ENCODE assay signal across 32 cellular contexts in the genomic region with DNA sequence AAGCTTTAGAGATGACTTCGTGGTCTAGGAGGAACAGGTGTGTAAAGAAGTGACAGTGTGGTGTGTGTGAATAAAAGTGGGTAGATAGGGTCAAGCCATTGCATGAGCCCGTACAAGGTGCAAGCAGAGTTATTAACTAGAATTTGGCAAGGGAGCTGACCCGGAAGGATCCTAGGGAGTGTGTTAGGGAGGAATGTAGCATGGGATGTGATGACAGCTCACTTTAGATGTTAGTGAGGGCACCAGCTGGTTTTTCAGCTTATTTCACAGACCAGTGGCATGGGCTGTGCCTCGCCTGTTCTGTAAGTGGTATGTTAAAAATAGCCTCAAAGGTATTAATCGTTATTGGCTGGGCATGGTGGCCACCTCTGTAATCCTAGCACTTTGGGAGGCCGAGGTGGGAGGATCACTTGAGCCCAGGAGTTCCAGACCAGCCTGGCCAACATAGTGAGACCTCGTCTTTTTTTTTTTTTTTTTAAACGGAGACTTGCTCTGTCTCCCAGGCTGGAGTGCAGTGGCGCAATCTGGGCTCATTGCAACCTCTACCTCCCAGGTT. TPM values are rescaled to one million over a fixed set of nuclear protein-coding genes. Genes with fewer than 3 reads are reported as not detected.
A peak's percentile ranks its signal among the peaks of the same experiment; 100 is the strongest.
DNase-seq lines count a peak whose midpoint lies in the region; ATAC-seq, FAIRE-seq and TF ChIP-seq lines count a peak whose summit lies in the region.
"Had no signal": no experiment of that assay in that cellular context is flagged by ENCODE, and none has a peak within 500 bp of the region (broad histone marks: within the 10 kb centered on the region; RNA-seq: fewer than 3 reads in every experiment).

No MANE protein-coding gene starts in this region.

- TF ChIP-seq EP300 in A549 (IDR thresholded peaks at IDR 0.05), result no peak

- TF ChIP-seq CTCF in A549 (IDR thresholded peaks at IDR 0.05) (no peak), RWPE2 (IDR thresholded peaks at IDR 0.05; ENCODE audit: poor library complexity, severe bottlenecking) (no peak)

- peaks cover 7% of the 10 kb centered on the region for H3K36me3 ChIP-seq in RWPE2 (ENCODE audit: low read depth)
- H3K36me3 ChIP-seq: vagina had no signal

- FAIRE-seq in A549 (lab: Jason Lieb, UNC), result no peak
- FAIRE-seq: astrocyte, endothelial cell of umbilical vein, islet of Langerhans had no signal

- CTCF ChIA-PET in A549 (lab: Yijun Ruan, JAX), result interaction anchor here (0.7 to 1.6 kb wide), 5 partner anchors 18 to 181 kb away, joined by 3 to 9 read pairs (median 3); no protein-coding TSS in a partner anchor

- POLR2A ChIA-PET in A549 (lab: Yijun Ruan, JAX), result interaction anchor here (0.5 to 1.0 kb wide), 2 partner anchors 9 to 40 kb away, joined by 3 read pairs; a partner anchor contains a TSS

- H3K4me1 ChIP-seq in A549 (peaks cover 23% of the 10 kb centered on the region), RWPE2 (ENCODE audit: insufficient read depth, poor library complexity, severe bottlenecking) (no peaks in the 10 kb centered on the region)

- WGBS in A549 (ENCODE audit: missing lambda C conversion rate), result 65% methylated on average over 9 of the region's 9 CpGs

- no peak for TF ChIP-seq RAD21 in A549 (conservative IDR thresholded peaks at IDR 0.05 in 1 of 2, IDR thresholded peaks at IDR 0.05 in 1 of 2)

- DNase-seq in DMS 273 (lab: John Stamatoyannopoulos, UW; ENCODE audit: unreplicated experiment) (peak; percentile 48), DMS 273 treated with DMSO at 0.1 percent for 48 hours (lab: John Stamatoyannopoulos, UW) (no peak), A549 (ENCODE audit: low read depth in 1 of 2, low spot score in 1 of 2) (no peak), RWPE2 (ENCODE audit: low spot score) (no peak), mesenteric fat pad (ENCODE audit: low spot score) (peak; percentile 30), mucosa of gallbladder (ENCODE audit: low spot score) (no peak), T1000 (lab: John Stamatoyannopoulos, UW) (no peak)
- DNase-seq: activated CD4-positive, alpha-beta T cell treated with anti-CD3 and anti-CD28 coated beads, Interleukin-2, amount 50 U/mL, for 48 hours; activated CD8-positive, alpha-beta memory T cell treated with anti-CD3 and anti-CD28 coated beads, Interleukin-2, amount 50 U/mL, for 48 hours; CD4-positive, CD25-positive, alpha-beta regulatory T cell; cerebellar nuclear complex; dorsolateral prefrontal cortex; GM23248; left ventricle myocardium superior; midbrain; NCI-H1048; NCI-H1694; NCI-H510A treated with DMSO at 0.1 percent for 48 hours; NK-92 treated with Interleukin-12 subunit alpha and Interleukin-12 subunit beta, amount 100 ng/mL, for 24 hours; stimulated activated CD4-positive, alpha-beta T cell treated with anti-CD3 and anti-CD28 coated beads, Interleukin-4, amount 100 ng/mL, for 4 hours; stimulated activated naive B cell treated with anti-CD40 and anti-IgM and Interleukin-4, amounts not matched to agents 10 μg/mL and 1 μg/mL and 100 μg/mL, for 72 hours had no signal

- no peaks in the 10 kb centered on the region for H3K27me3 ChIP-seq in RWPE2 (ENCODE audit: insufficient read depth, poor library complexity, severe bottlenecking)
- H3K27me3 ChIP-seq: dorsolateral prefrontal cortex, vagina had no signal

- H3K27ac ChIP-seq in A549, result no peak overlapping the region
- no peak overlapping the region for H3K27ac ChIP-seq in RWPE2 (ENCODE audit: poor library complexity, severe bottlenecking)
- H3K27ac ChIP-seq: 22Rv1, dorsolateral prefrontal cortex, GM23248, HL-60, vagina had no signal

- ATAC-seq in A549, result peak; percentile 7 to 23; a peak in 4 of 6 replicates
- peak; percentile 17; the same call in 2 of the 3 replicates for ATAC-seq in RWPE2 (ENCODE audit: low read depth)
- ATAC-seq in HG02840 (IDR thresholded peaks at IDR 0.05; ENCODE audit: low FRiP score, unreplicated experiment), result no peak
- ATAC-seq: activated naive CD4-positive, alpha-beta T cell treated with anti-CD3 and anti-CD28 coated beads, Interleukin-2, amount 50 U/mL, for 72 hours; left ventricle myocardium superior; sciatic nerve; stimulated activated naive B cell treated with anti-CD40 and anti-IgM and Interleukin-4, amounts not matched to agents 10 μg/mL and 1 μg/mL and 100 μg/mL, for 72 hours had no signal

- no peak for TF ChIP-seq POLR2A in A549 (IDR thresholded peaks at IDR 0.05; ENCODE audit: low read length)

- H3K4me3 ChIP-seq in A549, result no peak overlapping the region
- no peak overlapping the region for H3K4me3 ChIP-seq in RWPE2 (ENCODE audit: severe bottlenecking)
- H3K4me3 ChIP-seq: dorsolateral prefrontal cortex, GM23248, vagina had no signal

- H3K4me2 ChIP-seq in A549, result no peak overlapping the region

- H3K9me3 ChIP-seq in A549, result no peaks in the 10 kb centered on the region
- no peaks in the 10 kb centered on the region for H3K9me3 ChIP-seq in RWPE2 (ENCODE audit: severe bottlenecking)
- H3K9me3 ChIP-seq: vagina had no signal

TF ChIP-seq in A549, 52 proteins besides CTCF, POLR2A, EP300 and RAD21:
- TF ChIP-seq HDAC2 (IDR thresholded peaks at IDR 0.05) (no peak), SREBF2 (IDR thresholded peaks at IDR 0.05) (no peak), CHD4 (IDR thresholded peaks at IDR 0.05; ENCODE audit: borderline replicate concordance) (no peak), CEBPB (IDR thresholded peaks at IDR 0.05) (no peak), RNF2 (IDR thresholded peaks at IDR 0.05; ENCODE audit: borderline replicate concordance, low read depth) (no peak), NR3C1 (IDR thresholded peaks at IDR 0.05) (no peak), MAZ (IDR thresholded peaks at IDR 0.05; ENCODE audit: borderline replicate concordance, low read depth, low read length) (no peak), EHMT2 (IDR thresholded peaks at IDR 0.05; ENCODE audit: low read depth) (no peak), NPAS2 (CRISPR knock-in tag; IDR thresholded peaks at IDR 0.05; ENCODE audit: borderline replicate concordance) (no peak), TP53 (CRISPR knock-in tag; IDR thresholded peaks at IDR 0.05) (no peak), MYC (IDR thresholded peaks at IDR 0.05; ENCODE audit: borderline replicate concordance, low read length) (no peak)
- TF ChIP-seq, protein P1, sequence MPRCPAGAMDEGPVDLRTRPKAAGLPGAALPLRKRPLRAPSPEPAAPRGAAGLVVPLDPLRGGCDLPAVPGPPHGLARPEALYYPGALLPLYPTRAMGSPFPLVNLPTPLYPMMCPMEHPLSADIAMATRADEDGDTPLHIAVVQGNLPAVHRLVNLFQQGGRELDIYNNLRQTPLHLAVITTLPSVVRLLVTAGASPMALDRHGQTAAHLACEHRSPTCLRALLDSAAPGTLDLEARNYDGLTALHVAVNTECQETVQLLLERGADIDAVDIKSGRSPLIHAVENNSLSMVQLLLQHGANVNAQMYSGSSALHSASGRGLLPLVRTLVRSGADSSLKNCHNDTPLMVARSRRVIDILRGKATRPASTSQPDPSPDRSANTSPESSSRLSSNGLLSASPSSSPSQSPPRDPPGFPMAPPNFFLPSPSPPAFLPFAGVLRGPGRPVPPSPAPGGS (IDR thresholded peaks at IDR 0.05), result no peak

RNA-seq across cellular contexts. Expression of a gene that starts 8.3 kb away (rescaled TPM):
- polyA plus RNA-seq in A549 (2011; rRNA removed), result 0.18 and 0.22 TPM in 2 replicates
- polyA plus RNA-seq in A549 (2012; cell fraction: cytosol; rRNA removed), result not detected in 2 replicates
- not detected in 2 replicates for polyA plus RNA-seq in A549 (2012; cell fraction: nucleus; rRNA removed)
- 0.13 TPM in 1 of 3 replicates, not detected in the others for polyA plus RNA-seq in A549 (2017; fragmentation: RNase III; extraction: RNeasy Plus Mini Kit Qiagen cat#74134 plus additional on column Dnase treatment)
- polyA minus RNA-seq in A549 (2011; rRNA and poly(A)+ RNA removed), result 0.25 and 0.39 TPM in 2 replicates
- not detected for total RNA-seq in mesenteric fat pad
- total RNA-seq in mucosa of gallbladder, result 10.9 TPM
- total RNA-seq: activated naive CD4-positive, alpha-beta T cell treated with anti-CD3 and anti-CD28 coated beads, Interleukin-2, amount 50 U/mL, for 72 hours; astrocyte; CD4-positive, CD25-positive, alpha-beta regulatory T cell; endothelial cell of umbilical vein; G401; GM23248; left ventricle myocardium superior; sciatic nerve; temporal lobe; vagina had no signal
- polyA plus RNA-seq: CD4-positive, CD25-positive, alpha-beta regulatory T cell; endothelial cell of umbilical vein; GM23248 had no signal

RNA-seq across cellular contexts. Expression of a gene that starts 39.7 kb away (rescaled TPM):
- 117 and 209 TPM in 2 replicates for polyA plus RNA-seq in A549 (2011; rRNA removed)
- 49.5 and 58.7 TPM in 2 replicates for polyA plus RNA-seq in A549 (2012; cell fraction: cytosol; rRNA removed)
- polyA plus RNA-seq in A549 (2012; cell fraction: nucleus; rRNA removed), result 125 and 135 TPM in 2 replicates
- polyA plus RNA-seq in A549 (2017; fragmentation: RNase III; extraction: RNeasy Plus Mini Kit Qiagen cat#74134 plus additional on column Dnase treatment), result 165 to 211 TPM (median 207 TPM) in 3 replicates
- polyA minus RNA-seq in A549 (2011; rRNA and poly(A)+ RNA removed), result 15.6 and 16.2 TPM in 2 replicates
- 78.6 TPM for total RNA-seq in mesenteric fat pad
- 117 TPM for total RNA-seq in mucosa of gallbladder

RNA-seq across cellular contexts. Expression of a gene that starts 51.4 kb away (rescaled TPM):
- polyA plus RNA-seq in A549 (2011; rRNA removed), result 68.5 and 84.3 TPM in 2 replicates
- polyA plus RNA-seq in A549 (2012; cell fraction: cytosol; rRNA removed), result 31.1 and 36.1 TPM in 2 replicates
- polyA plus RNA-seq in A549 (2012; cell fraction: nucleus; rRNA removed), result 20.0 and 27.7 TPM in 2 replicates
- polyA plus RNA-seq in A549 (2017; fragmentation: RNase III; extraction: RNeasy Plus Mini Kit Qiagen cat#74134 plus additional on column Dnase treatment), result 44.2 to 55.2 TPM (median 50.1 TPM) in 3 replicates
- 31.0 and 37.0 TPM in 2 replicates for polyA minus RNA-seq in A549 (2011; rRNA and poly(A)+ RNA removed)
- total RNA-seq in mesenteric fat pad, result 92.0 TPM
- total RNA-seq in mucosa of gallbladder, result 40.6 TPM

Comparison
In these comparisons a context has a peak if more than half of its experiments do, and no peak if none do; other contexts are left out.
1. DNase-seq: peak in DMS 273 (single experiment) and mesenteric fat pad (single experiment); none in DMS 273 treated with DMSO at 0.1 percent for 48 hours (single experiment), A549 (0 of 2), RWPE2 (single experiment), mucosa of gallbladder (single experiment) and T1000 (single experiment).